1 cellular context compared by ENCODE assay signal in the genomic region with DNA sequence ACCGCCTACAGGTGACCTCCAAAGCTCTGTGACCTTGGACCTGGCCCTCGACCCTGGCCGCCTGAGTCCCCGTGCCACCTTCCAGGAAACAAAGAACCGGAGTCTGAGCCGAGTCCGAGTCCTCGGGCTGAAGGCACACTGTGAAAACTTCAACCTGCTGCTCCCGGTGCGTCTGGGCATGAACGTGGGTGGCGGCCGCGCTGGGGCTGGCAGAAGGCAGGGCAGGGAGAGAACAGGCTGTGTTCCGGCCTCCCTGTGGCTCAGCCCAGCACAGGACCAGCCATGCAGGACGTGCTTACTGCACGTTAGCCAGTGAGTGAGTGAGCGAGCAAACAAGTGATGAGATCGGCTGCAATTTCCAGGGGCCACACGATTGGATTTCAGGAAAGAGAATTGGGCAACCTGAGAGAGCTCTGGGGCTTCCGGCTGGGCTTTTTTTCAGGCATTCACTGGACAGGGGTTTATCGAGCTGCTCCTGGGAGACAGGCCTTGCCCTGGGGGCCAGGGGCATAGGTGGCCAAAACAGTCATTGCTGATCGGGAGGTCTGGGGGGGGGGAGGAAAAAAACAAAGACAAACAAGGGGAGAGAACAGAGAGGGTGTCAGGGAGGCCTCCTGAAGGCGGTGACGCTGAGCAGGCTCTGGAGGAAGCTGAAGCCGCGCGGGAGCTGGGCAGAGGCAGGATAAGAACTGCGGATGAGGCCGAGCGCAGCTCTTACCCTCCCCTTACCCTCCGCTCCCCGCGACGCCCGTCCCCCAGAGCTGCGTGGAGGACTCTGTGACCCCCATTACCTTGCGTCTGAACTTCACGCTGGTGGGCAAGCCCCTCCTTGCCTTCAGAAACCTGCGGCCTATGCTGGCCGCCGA.
TF ChIP-seq lines count a peak whose summit lies in the region.

No MANE protein-coding gene starts in this region.

TF ChIP-seq in HepG2, 621 proteins besides CTCF, POLR2A, EP300 and RAD21 (continued from another document):
- peak; percentile 79 for TF ChIP-seq ZFX (CRISPR knock-in tag; IDR thresholded peaks at IDR 0.05; ENCODE audit: low read depth)
- TF ChIP-seq, protein P1, sequence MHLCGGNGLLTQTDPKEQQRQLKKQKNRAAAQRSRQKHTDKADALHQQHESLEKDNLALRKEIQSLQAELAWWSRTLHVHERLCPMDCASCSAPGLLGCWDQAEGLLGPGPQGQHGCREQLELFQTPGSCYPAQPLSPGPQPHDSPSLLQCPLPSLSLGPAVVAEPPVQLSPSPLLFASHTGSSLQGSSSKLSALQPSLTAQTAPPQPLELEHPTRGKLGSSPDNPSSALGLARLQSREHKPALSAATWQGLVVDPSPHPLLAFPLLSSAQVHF (CRISPR knock-in tag; IDR thresholded peaks at IDR 0.05), result no peak
- TF ChIP-seq ZNF235 (CRISPR knock-in tag; IDR thresholded peaks at IDR 0.05; ENCODE audit: borderline replicate concordance), result no peak
- TF ChIP-seq, protein P2, sequence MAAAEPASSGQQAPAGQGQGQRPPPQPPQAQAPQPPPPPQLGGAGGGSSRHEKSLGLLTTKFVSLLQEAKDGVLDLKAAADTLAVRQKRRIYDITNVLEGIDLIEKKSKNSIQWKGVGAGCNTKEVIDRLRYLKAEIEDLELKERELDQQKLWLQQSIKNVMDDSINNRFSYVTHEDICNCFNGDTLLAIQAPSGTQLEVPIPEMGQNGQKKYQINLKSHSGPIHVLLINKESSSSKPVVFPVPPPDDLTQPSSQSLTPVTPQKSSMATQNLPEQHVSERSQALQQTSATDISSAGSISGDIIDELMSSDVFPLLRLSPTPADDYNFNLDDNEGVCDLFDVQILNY (CRISPR knock-in tag; conservative IDR thresholded peaks at IDR 0.05), result no peak
- TF ChIP-seq SAFB2 (CRISPR knock-in tag; IDR thresholded peaks at IDR 0.05; ENCODE audit: borderline replicate concordance, low read depth), result no peak
- TF ChIP-seq DPF2 (CRISPR knock-in tag; IDR thresholded peaks at IDR 0.05; ENCODE audit: borderline replicate concordance, low read depth), result no peak
- TF ChIP-seq, protein P3, sequence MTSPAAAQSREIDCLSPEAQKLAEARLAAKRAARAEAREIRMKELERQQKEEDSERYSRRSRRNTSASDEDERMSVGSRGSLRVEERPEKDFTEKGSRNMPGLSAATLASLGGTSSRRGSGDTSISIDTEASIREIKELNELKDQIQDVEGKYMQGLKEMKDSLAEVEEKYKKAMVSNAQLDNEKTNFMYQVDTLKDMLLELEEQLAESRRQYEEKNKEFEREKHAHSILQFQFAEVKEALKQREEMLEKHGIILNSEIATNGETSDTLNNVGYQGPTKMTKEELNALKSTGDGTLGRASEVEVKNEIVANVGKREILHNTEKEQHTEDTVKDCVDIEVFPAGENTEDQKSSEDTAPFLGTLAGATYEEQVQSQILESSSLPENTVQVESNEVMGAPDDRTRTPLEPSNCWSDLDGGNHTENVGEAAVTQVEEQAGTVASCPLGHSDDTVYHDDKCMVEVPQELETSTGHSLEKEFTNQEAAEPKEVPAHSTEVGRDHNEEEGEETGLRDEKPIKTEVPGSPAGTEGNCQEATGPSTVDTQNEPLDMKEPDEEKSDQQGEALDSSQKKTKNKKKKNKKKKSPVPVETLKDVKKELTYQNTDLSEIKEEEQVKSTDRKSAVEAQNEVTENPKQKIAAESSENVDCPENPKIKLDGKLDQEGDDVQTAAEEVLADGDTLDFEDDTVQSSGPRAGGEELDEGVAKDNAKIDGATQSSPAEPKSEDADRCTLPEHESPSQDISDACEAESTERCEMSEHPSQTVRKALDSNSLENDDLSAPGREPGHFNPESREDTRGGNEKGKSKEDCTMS (CRISPR knock-in tag; conservative IDR thresholded peaks at IDR 0.05), result no peak
- no peak for TF ChIP-seq ZFP36 (IDR thresholded peaks at IDR 0.05; ENCODE audit: borderline replicate concordance, low read depth, low read length, partially characterized antibody)
- no peak for TF ChIP-seq ZHX2 (IDR thresholded peaks at IDR 0.05; ENCODE audit: low read depth)
- no peak for TF ChIP-seq ZHX2 (CRISPR knock-in tag; IDR thresholded peaks at IDR 0.05; ENCODE audit: borderline replicate concordance)
- TF ChIP-seq ELF4 (CRISPR knock-in tag; IDR thresholded peaks at IDR 0.05; ENCODE audit: borderline replicate concordance), result no peak
- no peak for TF ChIP-seq ZNF382 (CRISPR knock-in tag; IDR thresholded peaks at IDR 0.05; ENCODE audit: borderline replicate concordance)
- 0 out of 2 replicates have a peak, but pooled peaks have one; percentile 55 for TF ChIP-seq ZSCAN20 (CRISPR knock-in tag; IDR thresholded peaks at IDR 0.05; ENCODE audit: borderline replicate concordance)
- TF ChIP-seq ZNF839 (CRISPR knock-in tag; IDR thresholded peaks at IDR 0.05; ENCODE audit: borderline replicate concordance), result no peak; the same call in 1 of the 2 replicates
- TF ChIP-seq BCL6 (CRISPR knock-in tag; IDR thresholded peaks at IDR 0.05), result peak; percentile 83
- TF ChIP-seq RBM22 (optimal IDR thresholded peaks at IDR 0.05; ENCODE audit: low read length), result no peak
- TF ChIP-seq, protein P4, sequence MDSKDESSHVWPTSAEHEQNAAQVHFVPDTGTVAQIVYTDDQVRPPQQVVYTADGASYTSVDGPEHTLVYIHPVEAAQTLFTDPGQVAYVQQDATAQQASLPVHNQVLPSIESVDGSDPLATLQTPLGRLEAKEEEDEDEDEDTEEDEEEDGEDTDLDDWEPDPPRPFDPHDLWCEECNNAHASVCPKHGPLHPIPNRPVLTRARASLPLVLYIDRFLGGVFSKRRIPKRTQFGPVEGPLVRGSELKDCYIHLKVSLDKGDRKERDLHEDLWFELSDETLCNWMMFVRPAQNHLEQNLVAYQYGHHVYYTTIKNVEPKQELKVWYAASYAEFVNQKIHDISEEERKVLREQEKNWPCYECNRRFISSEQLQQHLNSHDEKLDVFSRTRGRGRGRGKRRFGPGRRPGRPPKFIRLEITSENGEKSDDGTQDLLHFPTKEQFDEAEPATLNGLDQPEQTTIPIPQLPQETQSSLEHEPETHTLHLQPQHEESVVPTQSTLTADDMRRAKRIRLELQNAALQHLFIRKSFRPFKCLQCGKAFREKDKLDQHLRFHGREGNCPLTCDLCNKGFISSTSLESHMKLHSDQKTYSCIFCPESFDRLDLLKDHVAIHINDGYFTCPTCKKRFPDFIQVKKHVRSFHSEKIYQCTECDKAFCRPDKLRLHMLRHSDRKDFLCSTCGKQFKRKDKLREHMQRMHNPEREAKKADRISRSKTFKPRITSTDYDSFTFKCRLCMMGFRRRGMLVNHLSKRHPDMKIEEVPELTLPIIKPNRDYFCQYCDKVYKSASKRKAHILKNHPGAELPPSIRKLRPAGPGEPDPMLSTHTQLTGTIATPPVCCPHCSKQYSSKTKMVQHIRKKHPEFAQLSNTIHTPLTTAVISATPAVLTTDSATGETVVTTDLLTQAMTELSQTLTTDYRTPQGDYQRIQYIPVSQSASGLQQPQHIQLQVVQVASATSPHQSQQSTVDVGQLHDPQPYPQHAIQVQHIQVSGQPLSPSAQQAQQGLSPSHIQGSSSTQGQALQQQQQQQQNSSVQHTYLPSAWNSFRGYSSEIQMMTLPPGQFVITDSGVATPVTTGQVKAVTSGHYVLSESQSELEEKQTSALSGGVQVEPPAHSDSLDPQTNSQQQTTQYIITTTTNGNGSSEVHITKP (CRISPR knock-in tag; IDR thresholded peaks at IDR 0.05; ENCODE audit: low read depth), result no peak
- peak; percentile 63 for TF ChIP-seq ZMYM3 (CRISPR knock-in tag; IDR thresholded peaks at IDR 0.05)
- TF ChIP-seq, protein P5, sequence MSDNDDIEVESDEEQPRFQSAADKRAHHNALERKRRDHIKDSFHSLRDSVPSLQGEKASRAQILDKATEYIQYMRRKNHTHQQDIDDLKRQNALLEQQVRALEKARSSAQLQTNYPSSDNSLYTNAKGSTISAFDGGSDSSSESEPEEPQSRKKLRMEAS (IDR thresholded peaks at IDR 0.05), result peak; percentile 60; the same call in 1 of the 2 replicates
- TF ChIP-seq ZNF562 (CRISPR knock-in tag; IDR thresholded peaks at IDR 0.05; ENCODE audit: borderline replicate concordance), result no peak
- TF ChIP-seq, protein P6, sequence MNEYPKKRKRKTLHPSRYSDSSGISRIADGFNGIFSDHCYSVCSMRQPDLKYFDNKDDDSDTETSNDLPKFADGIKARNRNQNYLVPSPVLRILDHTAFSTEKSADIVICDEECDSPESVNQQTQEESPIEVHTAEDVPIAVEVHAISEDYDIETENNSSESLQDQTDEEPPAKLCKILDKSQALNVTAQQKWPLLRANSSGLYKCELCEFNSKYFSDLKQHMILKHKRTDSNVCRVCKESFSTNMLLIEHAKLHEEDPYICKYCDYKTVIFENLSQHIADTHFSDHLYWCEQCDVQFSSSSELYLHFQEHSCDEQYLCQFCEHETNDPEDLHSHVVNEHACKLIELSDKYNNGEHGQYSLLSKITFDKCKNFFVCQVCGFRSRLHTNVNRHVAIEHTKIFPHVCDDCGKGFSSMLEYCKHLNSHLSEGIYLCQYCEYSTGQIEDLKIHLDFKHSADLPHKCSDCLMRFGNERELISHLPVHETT (CRISPR knock-in tag; conservative IDR thresholded peaks at IDR 0.05), result no peak
- TF ChIP-seq TBP (CRISPR knock-in tag; IDR thresholded peaks at IDR 0.05), result no peak
- TF ChIP-seq, protein P7, sequence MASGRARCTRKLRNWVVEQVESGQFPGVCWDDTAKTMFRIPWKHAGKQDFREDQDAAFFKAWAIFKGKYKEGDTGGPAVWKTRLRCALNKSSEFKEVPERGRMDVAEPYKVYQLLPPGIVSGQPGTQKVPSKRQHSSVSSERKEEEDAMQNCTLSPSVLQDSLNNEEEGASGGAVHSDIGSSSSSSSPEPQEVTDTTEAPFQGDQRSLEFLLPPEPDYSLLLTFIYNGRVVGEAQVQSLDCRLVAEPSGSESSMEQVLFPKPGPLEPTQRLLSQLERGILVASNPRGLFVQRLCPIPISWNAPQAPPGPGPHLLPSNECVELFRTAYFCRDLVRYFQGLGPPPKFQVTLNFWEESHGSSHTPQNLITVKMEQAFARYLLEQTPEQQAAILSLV (CRISPR knock-in tag; IDR thresholded peaks at IDR 0.05; ENCODE audit: borderline replicate concordance), result no peak
- TF ChIP-seq, protein P8, sequence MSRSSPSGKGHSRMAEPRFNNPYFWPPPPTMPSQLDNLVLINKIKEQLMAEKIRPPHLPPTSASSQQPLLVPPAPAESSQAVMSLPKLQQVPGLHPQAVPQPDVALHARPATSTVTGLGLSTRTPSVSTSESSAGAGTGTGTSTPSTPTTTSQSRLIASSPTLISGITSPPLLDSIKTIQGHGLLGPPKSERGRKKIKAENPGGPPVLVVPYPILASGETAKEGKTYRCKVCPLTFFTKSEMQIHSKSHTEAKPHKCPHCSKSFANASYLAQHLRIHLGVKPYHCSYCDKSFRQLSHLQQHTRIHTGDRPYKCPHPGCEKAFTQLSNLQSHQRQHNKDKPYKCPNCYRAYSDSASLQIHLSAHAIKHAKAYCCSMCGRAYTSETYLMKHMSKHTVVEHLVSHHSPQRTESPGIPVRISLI (CRISPR knock-in tag; IDR thresholded peaks at IDR 0.05; ENCODE audit: borderline replicate concordance), result no peak; the same call in none of the 2 replicates
- TF ChIP-seq ZNF503 (CRISPR knock-in tag; IDR thresholded peaks at IDR 0.05), result no peak
- TF ChIP-seq SRY (CRISPR knock-in tag; IDR thresholded peaks at IDR 0.05), result peak; percentile 81
- TF ChIP-seq THYN1 (CRISPR knock-in tag; IDR thresholded peaks at IDR 0.05; ENCODE audit: borderline replicate concordance, low read depth), result no peak
- TF ChIP-seq TOE1 (CRISPR knock-in tag; IDR thresholded peaks at IDR 0.05), result no peak
- TF ChIP-seq NR0B2 (CRISPR knock-in tag; IDR thresholded peaks at IDR 0.05), result no peak
- TF ChIP-seq RBFOX2 (IDR thresholded peaks at IDR 0.05; ENCODE audit: low read depth, low read length), result peak; percentile 54
- no peak for TF ChIP-seq KLF15 (CRISPR knock-in tag; IDR thresholded peaks at IDR 0.05; ENCODE audit: borderline replicate concordance)
